Comparison of ENCODE assay signal across 1 cellular context in genomic region chr10:98134117-98134430, GRCh38.
TF ChIP-seq lines count a peak whose summit lies in the region.

No MANE protein-coding gene starts in this region.

TF ChIP-seq in WTC11, 78 proteins besides CTCF, POLR2A, EP300 and RAD21 (continued from another document):
- TF ChIP-seq ARID4B (CRISPR knock-in tag; IDR thresholded peaks at IDR 0.05; ENCODE audit: borderline replicate concordance) = no peak
TF ChIP-seq in WTC11: peak in this region for 0.
